9 cellular contexts compared by ENCODE assay signal in the genomic region with DNA sequence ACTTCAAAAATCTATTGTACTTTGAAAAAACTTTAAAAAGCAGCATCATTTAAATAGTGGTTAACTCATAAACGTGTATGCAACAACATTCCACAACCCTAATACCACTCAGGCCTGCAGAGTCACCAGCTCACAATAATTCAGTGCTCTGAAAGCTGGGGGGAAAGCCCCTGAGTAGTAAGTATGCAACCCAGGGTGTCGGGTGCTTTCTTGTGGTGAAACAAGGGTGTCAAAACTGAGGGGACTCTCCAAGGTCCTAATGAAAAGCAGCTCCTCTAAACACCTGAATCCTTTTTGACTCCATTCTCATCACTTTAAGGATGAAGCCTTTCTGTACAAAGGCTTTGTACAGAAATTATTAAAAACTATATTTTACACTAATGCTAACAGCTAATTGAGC. TPM values are rescaled to one million over a fixed set of nuclear protein-coding genes. Genes with fewer than 3 reads are reported as not detected.
DNase-seq lines count a peak whose midpoint lies in the region; ATAC-seq and TF ChIP-seq lines count a peak whose summit lies in the region.
"Had no signal": no experiment of that assay in that cellular context is flagged by ENCODE, and none has a peak within 500 bp of the region (broad histone marks: within the 10 kb centered on the region; RNA-seq: fewer than 3 reads in every experiment).

No MANE protein-coding gene starts in this region.

- intact Hi-C loops in testis (cut with DNase I; ENCODE audit: low total_unique reads) (no loop called here), body of pancreas (cut with DNase I) (no loop called here)

- H3K4me1 ChIP-seq in testis (no peaks in the 10 kb centered on the region), body of pancreas (no peaks in the 10 kb centered on the region)

- H3K27ac ChIP-seq in testis = no peak overlapping the region
- H3K27ac ChIP-seq in body of pancreas = no peak overlapping the region

- TF ChIP-seq POLR2A in testis (IDR thresholded peaks at IDR 0.05) (no peak), body of pancreas (IDR thresholded peaks at IDR 0.05) (no peak)

- DNase-seq in activated CD8-positive, alpha-beta memory T cell treated with anti-CD3 and anti-CD28 coated beads for 1 hour (ENCODE audit: extremely low read depth in 1 of 2, low read depth in 1 of 2) = peak; percentile 10 to 24
- peak; percentile 36 to 60 for DNase-seq in stimulated activated CD4-positive, alpha-beta T cell treated with anti-CD3 and anti-CD28 coated beads, Interleukin-4, amount 100 ng/mL, for 4 hours
- no peak for DNase-seq in testis
- DNase-seq in body of pancreas = no peak
- DNase-seq in NOMO-1 treated with dmso at 0.1 percent for 144 hours (lab: John Stamatoyannopoulos, UW; ENCODE audit: unreplicated experiment) = no peak
- DNase-seq in NCI-H774 (lab: John Stamatoyannopoulos, UW) = no peak

- TF ChIP-seq CTCF in testis (IDR thresholded peaks at IDR 0.05) = no peak
- TF ChIP-seq CTCF in body of pancreas (IDR thresholded peaks at IDR 0.05) = no peak

- no peaks in the 10 kb centered on the region for H3K36me3 ChIP-seq in testis (ENCODE audit: low read depth, missing control alignments)
- peaks cover 0 to 8% of the 10 kb centered on the region in 2 donors for H3K36me3 ChIP-seq in body of pancreas (replicated peaks in 1 of 2; ENCODE audit: insufficient read depth in 1 of 2, low read depth in 2 of 2)

- WGBS in testis, 2 donors = 75 to 82% methylated on average over 2 of the region's 2 CpGs
- 69 to 83% methylated on average over 2 of the region's 2 CpGs for WGBS in body of pancreas, 2 donors

- ATAC-seq in GM18873 (IDR thresholded peaks at IDR 0.05; ENCODE audit: low FRiP score, unreplicated experiment) (peak; percentile 96), HG03064 (IDR thresholded peaks at IDR 0.05; ENCODE audit: low read depth, unreplicated experiment) (peak; percentile 88), body of pancreas (no peak)

- H3K4me3 ChIP-seq in testis (no peak overlapping the region), body of pancreas (no peak overlapping the region)
- H3K4me3 ChIP-seq: skin epidermis had no signal

- H3K27me3 ChIP-seq in testis (no peaks in the 10 kb centered on the region), body of pancreas (no peaks in the 10 kb centered on the region)

- H3K9me3 ChIP-seq in testis = no peaks in the 10 kb centered on the region
- H3K9me3 ChIP-seq in body of pancreas = no peaks in the 10 kb centered on the region

RNA-seq across cellular contexts. Expression of gene FGFR1OP2, which starts 33.7 kb away (rescaled TPM):
- total RNA-seq in testis = 100 to 1,000 TPM; 102 to 103 TPM
- 30.5 TPM for polyA plus RNA-seq in testis (ENCODE audit: insufficient read depth, low read depth, low replicate concordance)
- total RNA-seq in body of pancreas = 10 to 100 TPM; 39.2 to 41.5 TPM

RNA-seq across cellular contexts. Expression of gene INTS13, which starts 34.2 kb away (rescaled TPM):
- total RNA-seq in testis (10 to 100 TPM; 18.2 to 25.2 TPM), body of pancreas (10 to 100 TPM; 12.9 to 13.0 TPM)
- 20.1 TPM for polyA plus RNA-seq in testis (ENCODE audit: insufficient read depth, low read depth, low replicate concordance)

RNA-seq across cellular contexts. Expression of gene TM7SF3, which starts 42.2 kb away (rescaled TPM):
- 10 to 100 TPM; 64.4 to 69.6 TPM for total RNA-seq in testis
- 73.1 TPM for polyA plus RNA-seq in testis (ENCODE audit: insufficient read depth, low read depth, low replicate concordance)
- total RNA-seq in body of pancreas = 100 to 1,000 TPM in 1 of 2 donors, 10 to 100 TPM in 1; 55.0 to 113 TPM

RNA-seq across cellular contexts. Expression of gene MED21, which starts 50.4 kb away (rescaled TPM):
- total RNA-seq in testis (10 to 100 TPM; 72.5 to 83.2 TPM), body of pancreas (10 to 100 TPM in 1 of 2 donors, 1 to 10 TPM in 1; 9.2 to 16.9 TPM)
- polyA plus RNA-seq in testis (ENCODE audit: insufficient read depth, low read depth, low replicate concordance) = 65.4 TPM

Comparison
In these comparisons a context has a peak if more than half of its experiments do, and no peak if none do; other contexts are left out.
1. DNase-seq: peak in activated CD8-positive, alpha-beta memory T cell treated with anti-CD3 and anti-CD28 coated beads for 1 hour (2 of 2) and stimulated activated CD4-positive, alpha-beta T cell treated with anti-CD3 and anti-CD28 coated beads, Interleukin-4, amount 100 ng/mL, for 4 hours (2 of 2); none in testis (single experiment), body of pancreas (0 of 4), NOMO-1 treated with dmso at 0.1 percent for 144 hours (single experiment) and NCI-H774 (single experiment).